In the genomic region with DNA sequence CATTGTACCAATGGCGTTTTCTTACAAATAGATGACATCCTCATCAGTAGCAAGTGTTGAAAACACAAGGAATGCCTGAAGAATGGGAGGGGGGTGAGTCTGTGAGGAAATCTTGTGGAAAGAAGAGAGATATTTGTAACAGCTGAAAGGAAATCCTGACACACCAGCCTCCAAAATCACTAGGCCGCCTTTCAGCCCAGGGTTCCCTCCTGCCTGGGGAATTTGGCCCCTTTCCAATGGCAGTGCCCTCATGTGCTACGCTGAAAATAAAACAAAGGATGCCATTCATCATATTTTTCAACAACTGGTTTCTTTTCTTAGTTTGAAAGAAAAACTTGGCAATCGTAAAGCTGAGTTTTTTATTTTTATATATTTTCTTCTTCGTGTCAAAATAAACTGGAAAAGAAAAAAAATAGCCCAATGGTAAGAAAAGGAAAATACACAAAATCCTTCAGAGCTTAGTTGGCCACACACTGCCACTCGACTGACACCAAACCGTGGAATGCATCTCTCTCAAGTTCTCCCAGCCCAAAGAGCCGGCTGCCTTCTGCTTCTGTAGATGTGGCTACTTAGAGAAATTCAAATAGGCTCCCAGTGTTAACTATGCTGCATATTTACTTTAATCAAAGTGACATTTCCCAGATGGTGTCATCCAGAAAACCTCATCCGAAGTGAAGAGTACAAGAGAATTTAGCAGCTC, we compare ENCODE assay signal across 14 cellular contexts. TPM values are rescaled to one million over a fixed set of nuclear protein-coding genes. Genes with fewer than 3 reads are reported as not detected.
DNase-seq lines count a peak whose midpoint lies in the region; ATAC-seq, FAIRE-seq and TF ChIP-seq lines count a peak whose summit lies in the region.
"Had no signal": no experiment of that assay in that cellular context is flagged by ENCODE, and none has a peak within 500 bp of the region (broad histone marks: within the 10 kb centered on the region; RNA-seq: fewer than 3 reads in every experiment).

No MANE protein-coding gene starts in this region.

- H3K27ac ChIP-seq in adrenal gland (no peak overlapping the region), pancreas (no peak overlapping the region), stomach (no peak overlapping the region)

- TF ChIP-seq POLR2A in adrenal gland (IDR thresholded peaks at IDR 0.05) (no peak), stomach (IDR thresholded peaks at IDR 0.05) (no peak)

- CTCF ChIA-PET in T-cell (lab: Charles Lee): no interaction called here

- intact Hi-C loops in adrenal gland (cut with DNase I) (no loop called here), head of caudate nucleus (cut with DNase I) (loop anchor here (5.0 kb wide), 1 partner anchor 53 kb away; a partner anchor contains a TSS), pancreas (cut with DNase I) (no loop called here), stomach (cut with DNase I; ENCODE audit: low total_unique reads) (no loop called here)

- no peaks in the 10 kb centered on the region for H3K9me3 Mint-ChIP-seq in T-cell
- H3K9me3 Mint-ChIP-seq: activated CD4-positive, alpha-beta T cell treated with anti-CD3 and anti-CD28 coated beads, Interleukin-2, amount 10 ng/mL, durations not matched to agents 7 days and 5 days had no signal

- no peak for TF ChIP-seq EP300 in stomach (IDR thresholded peaks at IDR 0.05)

- H3K27me3 Mint-ChIP-seq in T-cell: peaks cover 0 to 8% of the 10 kb centered on the region in 2 donors
- H3K27me3 Mint-ChIP-seq: memory B cell had no signal

- H3K4me3 ChIP-seq in adrenal gland (no peak overlapping the region), pancreas (no peak overlapping the region), stomach (no peak overlapping the region)

- H3K36me3 Mint-ChIP-seq in T-cell: peaks cover 3% of the 10 kb centered on the region

- 23 to 28% (median 25%) methylated on average over 9 of the region's 9 CpGs for WGBS in adrenal gland, 4 donors
- WGBS in pancreas, 2 donors: 54% methylated on average over 9 of the region's 9 CpGs
- 16 to 33% (median 28%) methylated on average over 9 of the region's 9 CpGs for WGBS in stomach, 5 donors

- peaks cover 4 to 11% of the 10 kb centered on the region in 2 donors for H3K4me1 ChIP-seq in adrenal gland (replicated peaks in 1 of 2)
- no peaks in the 10 kb centered on the region for H3K4me1 ChIP-seq in pancreas
- peaks cover 0 to 15% (median 7%) of the 10 kb centered on the region in 4 donors for H3K4me1 ChIP-seq in stomach

- TF ChIP-seq CTCF in adrenal gland (IDR thresholded peaks at IDR 0.05): no peak
- TF ChIP-seq CTCF in pancreas (IDR thresholded peaks at IDR 0.05): no peak
- TF ChIP-seq CTCF in stomach (IDR thresholded peaks at IDR 0.05): no peak
- no peak for TF ChIP-seq CTCF in omental fat pad (IDR thresholded peaks at IDR 0.05)

- POLR2A ChIA-PET in T-cell (lab: Charles Lee): no interaction called here

- no peak overlapping the region for H3K27ac Mint-ChIP-seq in T-cell
- H3K27ac Mint-ChIP-seq: activated CD4-positive, alpha-beta T cell treated with anti-CD3 and anti-CD28 coated beads, Interleukin-2, amount 10 ng/mL, durations not matched to agents 7 days and 5 days; memory B cell had no signal

- DNase-seq in C1 segment of cervical spinal cord (lab: John Stamatoyannopoulos, UW) (peak in 10 of 14 donors; percentile 2 to 60 (median 40)), adrenal gland (peak; percentile 48 to 80 (median 67)), head of caudate nucleus (peak; percentile 51 to 91 (median 74)), pancreas (peak in 3 of 6 donors; percentile 21 to 34 (median 31)), dedifferentiated amniotic fluid mesenchymal stem cell (ENCODE audit: extremely low spot score) (no peak), stomach (no peak), T-cell (no peak), omental fat pad (ENCODE audit: low spot score) (no peak)
- DNase-seq: activated CD4-positive, alpha-beta T cell treated with anti-CD3 and anti-CD28 coated beads, Interleukin-2, amount 10 ng/mL, durations not matched to agents 7 days and 5 days; NCI-H1417 treated with DMSO at 0.1 percent for 48 hours; NCI-H82 had no signal

- FAIRE-seq in pancreas (lab: Jason Lieb, UNC): no peak
- FAIRE-seq: H54, HTR-8/SVneo had no signal

- no peaks in the 10 kb centered on the region for H3K27me3 ChIP-seq in adrenal gland
- no peaks in the 10 kb centered on the region for H3K27me3 ChIP-seq in pancreas
- H3K27me3 ChIP-seq in stomach: no peaks in the 10 kb centered on the region

- H3K4me1 Mint-ChIP-seq in T-cell: no peaks in the 10 kb centered on the region
- H3K4me1 Mint-ChIP-seq: activated CD4-positive, alpha-beta T cell treated with anti-CD3 and anti-CD28 coated beads, Interleukin-2, amount 10 ng/mL, durations not matched to agents 7 days and 5 days; memory B cell had no signal

- ATAC-seq in pancreas (peak; percentile 29 to 76 (median 64)), T-cell (replicated peaks in 1 of 4) (no peak), omental fat pad (ENCODE audit: low FRiP score) (no peak)

- no peaks in the 10 kb centered on the region for H3K9me3 ChIP-seq in adrenal gland (replicated peaks in 1 of 3)
- no peaks in the 10 kb centered on the region for H3K9me3 ChIP-seq in pancreas
- no peaks in the 10 kb centered on the region for H3K9me3 ChIP-seq in stomach

- H3K36me3 ChIP-seq in adrenal gland (replicated peaks in 1 of 2): no peaks in the 10 kb centered on the region
- no peaks in the 10 kb centered on the region for H3K36me3 ChIP-seq in pancreas
- H3K36me3 ChIP-seq in stomach: no peaks in the 10 kb centered on the region

- no peak overlapping the region for H3K4me3 Mint-ChIP-seq in T-cell
- H3K4me3 Mint-ChIP-seq: activated CD4-positive, alpha-beta T cell treated with anti-CD3 and anti-CD28 coated beads, Interleukin-2, amount 10 ng/mL, durations not matched to agents 7 days and 5 days; memory B cell had no signal

RNA-seq across cellular contexts. Expression of a gene that starts 52.0 kb away (rescaled TPM):
- total RNA-seq in adrenal gland (10 to 100 TPM in 5 of 8 donors, 1 to 10 TPM in 3; 4.6 to 19.1 (median 11.1) TPM), pancreas (1 to 10 TPM; 1.3 to 3.2 (median 1.6) TPM), stomach (1 to 10 TPM in 1 of 5 donors, under 1 TPM in 1, not detected in 3; 0.58 to 2.8 TPM), T-cell (1 to 10 TPM in 4 of 5 donors, under 1 TPM in 1; 0.77 to 3.8 (median 2.6) TPM), omental fat pad (1 to 10 TPM; 1.9 to 4.5 (median 3.0) TPM)
- polyA plus RNA-seq in adrenal gland (1 to 10 TPM; 2.6 to 3.8 (median 3.4) TPM), pancreas (1 to 10 TPM in 1 of 2 donors, under 1 TPM in 1; 0.53 to 1.3 TPM), stomach (under 1 TPM in 2 of 3 donors, not detected in 1; 0.31 to 0.98 TPM)

Comparison
In these comparisons a context has a peak if more than half of its experiments do, and no peak if none do; other contexts are left out.
1. DNase-seq: peak in C1 segment of cervical spinal cord (10 of 14), adrenal gland (7 of 7) and head of caudate nucleus (42 of 42); none in dedifferentiated amniotic fluid mesenchymal stem cell (single experiment), stomach (single experiment), T-cell (0 of 34) and omental fat pad (single experiment).
2. ATAC-seq: peak in pancreas (4 of 4); none in T-cell (0 of 4) and omental fat pad (single experiment).